ENCODE assay signal across 9 cellular contexts in genomic region chr4:45442466-45442865, GRCh38.
DNase-seq lines count a peak whose midpoint lies in the region; ATAC-seq lines count a peak whose summit lies in the region.
"Had no signal": no experiment of that assay in that cellular context is flagged by ENCODE, and none has a peak within 500 bp of the region (broad histone marks: within the 10 kb centered on the region; RNA-seq: fewer than 3 reads in every experiment).

No MANE protein-coding gene starts in this region.

- no peaks in the 10 kb centered on the region for H3K36me3 ChIP-seq in GM23248 (ENCODE audit: low read depth)
- no peaks in the 10 kb centered on the region for H3K36me3 ChIP-seq in neuronal stem cell (replicated peaks in 1 of 2; ENCODE audit: control insufficient read depth in 2 of 2, insufficient read depth in 2 of 2, low read length in 2 of 2)

- H4K20me1 ChIP-seq in GM23248 (ENCODE audit: insufficient read depth), result no peaks in the 10 kb centered on the region

- H3K9me3 Mint-ChIP-seq in activated CD8-positive, alpha-beta T cell treated with anti-CD3 and anti-CD28 coated beads, Interleukin-2, amount 10 ng/mL, durations not matched to agents 7 days and 5 days (ENCODE audit: insufficient read depth), result peaks cover 4% of the 10 kb centered on the region

- CTCF ChIA-PET in activated CD8-positive, alpha-beta T cell treated with anti-CD3 and anti-CD28 coated beads, Interleukin-2, amount 10 ng/mL, durations not matched to agents 7 days and 5 days (lab: Charles Lee), result no interaction called here

- 40 to 45% methylated on average over 1 of the region's 1 CpG for WGBS in GM23248 (ENCODE audit: low coverage in 1 of 2, low lambda C conversion rate in 2 of 2, missing lambda C conversion rate in 2 of 2), 2 experiments
- no CpG with 5 or more reads among the region's 1 CpG for WGBS in neuronal stem cell (ENCODE audit: extremely low coverage in 2 of 2, insufficient read length in 2 of 2, insufficient replicate concordance in 1 of 2), 2 donors

- POLR2A ChIA-PET in activated CD8-positive, alpha-beta T cell treated with anti-CD3 and anti-CD28 coated beads, Interleukin-2, amount 10 ng/mL, durations not matched to agents 7 days and 5 days (lab: Charles Lee), result no interaction called here

- H3K4me3 Mint-ChIP-seq in activated CD8-positive, alpha-beta T cell treated with anti-CD3 and anti-CD28 coated beads, Interleukin-2, amount 10 ng/mL, durations not matched to agents 7 days and 5 days, result no peak overlapping the region

- H4K8ac ChIP-seq in neuronal stem cell (ENCODE audit: low read depth, low read length), result no peak overlapping the region

- no peak overlapping the region for H2BK120ac ChIP-seq in neuronal stem cell (ENCODE audit: low read depth, low read length)

- H3K9ac ChIP-seq in GM23248 (no peak overlapping the region), neuronal stem cell (ENCODE audit: low read depth, low read length, poor library complexity) (no peak overlapping the region)

- ATAC-seq in left ventricle myocardium superior (peak; percentile 53), GM21515 (IDR thresholded peaks at IDR 0.05; ENCODE audit: unreplicated experiment) (no peak)
- no peak for ATAC-seq in activated CD8-positive, alpha-beta T cell treated with anti-CD3 and anti-CD28 coated beads, Interleukin-2, amount 10 ng/mL, durations not matched to agents 7 days and 5 days

- intact Hi-C loops in left ventricle myocardium superior (cut with micrococcal nuclease), result loop anchor here (5.0 kb wide), 2 partner anchors 320 to 515 kb away; no protein-coding TSS in a partner anchor

- H3K4me1 Mint-ChIP-seq in activated CD8-positive, alpha-beta T cell treated with anti-CD3 and anti-CD28 coated beads, Interleukin-2, amount 10 ng/mL, durations not matched to agents 7 days and 5 days (ENCODE audit: low read depth), result no peaks in the 10 kb centered on the region

- H3K79me2 ChIP-seq in GM23248 (ENCODE audit: insufficient read depth), result no peaks in the 10 kb centered on the region

- H3K27ac ChIP-seq in GM23248 (no peak overlapping the region), neuronal stem cell (replicated peaks; ENCODE audit: low read length) (no peak overlapping the region)
- H3K27ac ChIP-seq: skin epidermis had no signal

- no peaks in the 10 kb centered on the region for H3K27me3 ChIP-seq in GM23248 (replicated peaks; ENCODE audit: insufficient read depth)
- H3K27me3 ChIP-seq in neuronal stem cell (ENCODE audit: control insufficient read depth in 3 of 3, insufficient read depth in 3 of 3, low read depth in 1 of 3, low read length in 3 of 3), result no peaks in the 10 kb centered on the region

- DNase-seq in COLO829 (ENCODE audit: low spot score) (peak; percentile 6), GM23248 (peak; percentile 24), RKO (ENCODE audit: low spot score) (peak; percentile 53), left ventricle myocardium superior (no peak), NCI-H1436 (lab: John Stamatoyannopoulos, UW) (no peak), neuronal stem cell (ENCODE audit: low spot score) (no peak)
- DNase-seq in activated CD8-positive, alpha-beta T cell treated with anti-CD3 and anti-CD28 coated beads, Interleukin-2, amount 10 ng/mL, durations not matched to agents 7 days and 5 days, result no peak

- H2BK12ac ChIP-seq in neuronal stem cell (ENCODE audit: low read length), result no peak overlapping the region

- H2AFZ ChIP-seq in GM23248 (no peak overlapping the region), neuronal stem cell (ENCODE audit: low read length) (no peak overlapping the region)

- no peaks in the 10 kb centered on the region for H3K79me1 ChIP-seq in neuronal stem cell (ENCODE audit: low read depth, low read length)

- H3K4me1 ChIP-seq in GM23248 (ENCODE audit: insufficient read depth) (no peaks in the 10 kb centered on the region), neuronal stem cell (ENCODE audit: control insufficient read depth in 2 of 2, insufficient read depth in 1 of 2, low read depth in 1 of 2, low read length in 2 of 2) (no peaks in the 10 kb centered on the region)

- no peak overlapping the region for H2BK5ac ChIP-seq in neuronal stem cell (ENCODE audit: low read length)

- H3K9me3 ChIP-seq in GM23248 (ENCODE audit: low read depth) (no peaks in the 10 kb centered on the region), neuronal stem cell (replicated peaks in 1 of 2; ENCODE audit: control insufficient read depth in 2 of 2, insufficient read depth in 1 of 2, low read depth in 1 of 2, low read length in 2 of 2) (no peaks in the 10 kb centered on the region)

- H4K91ac ChIP-seq in neuronal stem cell (ENCODE audit: low read depth, low read length, poor library complexity), result no peak overlapping the region

- H3K4me3 ChIP-seq in GM23248, result no peak overlapping the region
- H3K4me3 ChIP-seq in neuronal stem cell (ENCODE audit: low read length in 2 of 2), result no peak overlapping the region
- H3K4me3 ChIP-seq: skin epidermis had no signal

- H3K4ac ChIP-seq in neuronal stem cell (ENCODE audit: low read length), result no peak overlapping the region

- H3K4me2 ChIP-seq in GM23248 (ENCODE audit: unreplicated experiment) (no peak overlapping the region), neuronal stem cell (ENCODE audit: insufficient read depth, low read length, poor library complexity, severe bottlenecking) (no peak overlapping the region)

- H3K27ac Mint-ChIP-seq in activated CD8-positive, alpha-beta T cell treated with anti-CD3 and anti-CD28 coated beads, Interleukin-2, amount 10 ng/mL, durations not matched to agents 7 days and 5 days, result no peak overlapping the region

- H3K9me2 ChIP-seq in GM23248 (ENCODE audit: insufficient read depth), result no peaks in the 10 kb centered on the region

- H3K23ac ChIP-seq in neuronal stem cell (ENCODE audit: low read depth, low read length, poor library complexity), result no peak overlapping the region

- no peak overlapping the region for H2BK15ac ChIP-seq in neuronal stem cell (ENCODE audit: low read length)

- H3K18ac ChIP-seq in neuronal stem cell (ENCODE audit: low read length), result no peak overlapping the region

- H3K14ac ChIP-seq in neuronal stem cell (ENCODE audit: low read length), result no peak overlapping the region

- no peaks in the 10 kb centered on the region for H3K27me3 Mint-ChIP-seq in activated CD8-positive, alpha-beta T cell treated with anti-CD3 and anti-CD28 coated beads, Interleukin-2, amount 10 ng/mL, durations not matched to agents 7 days and 5 days (ENCODE audit: low read depth)

- H2AK5ac ChIP-seq in neuronal stem cell (ENCODE audit: low read depth, low read length), result no peak overlapping the region

- no peaks in the 10 kb centered on the region for H3K36me3 Mint-ChIP-seq in activated CD8-positive, alpha-beta T cell treated with anti-CD3 and anti-CD28 coated beads, Interleukin-2, amount 10 ng/mL, durations not matched to agents 7 days and 5 days (ENCODE audit: low read depth)

- no peaks in the 10 kb centered on the region for H3F3A ChIP-seq in GM23248 (ENCODE audit: insufficient read depth)

- in situ Hi-C loops in GM23248 (cut with MboI), result no loop called here

Comparison
In these comparisons a context has a peak if more than half of its experiments do, and no peak if none do; other contexts are left out.
1. DNase-seq: peak in COLO829 (single experiment), GM23248 (single experiment) and RKO (single experiment); none in left ventricle myocardium superior (single experiment), NCI-H1436 (single experiment), activated CD8-positive, alpha-beta T cell treated with anti-CD3 and anti-CD28 coated beads, Interleukin-2, amount 10 ng/mL, durations not matched to agents 7 days and 5 days (single experiment) and neuronal stem cell (single experiment).